8 cellular contexts compared by ENCODE assay signal in the genomic region with DNA sequence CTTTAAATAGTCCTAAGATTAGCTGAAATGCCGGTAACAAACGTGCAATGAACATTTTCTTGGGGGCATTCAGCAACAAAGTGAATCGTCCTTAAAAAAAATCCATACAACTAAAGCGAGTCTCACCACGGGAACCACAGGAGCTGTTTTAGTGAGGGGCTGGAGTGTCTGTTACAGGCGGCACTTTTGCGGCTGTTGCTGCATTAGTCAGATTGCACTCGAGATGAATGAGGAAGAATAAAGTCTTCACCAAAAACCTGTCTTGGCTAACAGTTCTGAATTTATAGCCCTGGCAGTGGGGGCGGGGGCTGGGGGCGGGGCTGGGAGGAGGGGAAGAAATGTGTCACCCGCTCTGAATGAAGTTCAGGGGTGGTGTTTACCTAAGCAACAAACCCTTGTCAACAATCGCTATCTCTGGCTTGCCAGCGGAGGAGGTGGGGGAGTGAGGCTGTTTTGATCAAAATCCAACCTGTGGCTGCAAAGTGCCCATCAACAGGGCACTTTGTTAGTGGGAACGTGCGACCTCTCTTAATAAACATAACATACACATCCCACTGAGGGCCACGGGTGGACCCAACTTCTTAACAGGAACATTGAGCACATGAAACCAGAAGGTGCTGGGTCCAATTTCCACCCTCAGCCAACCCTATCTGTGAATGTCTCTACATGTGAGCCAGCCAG. TPM values are rescaled to one million over a fixed set of nuclear protein-coding genes. Genes with fewer than 3 reads are reported as not detected.
DNase-seq lines count a peak whose midpoint lies in the region; ATAC-seq, FAIRE-seq and TF ChIP-seq lines count a peak whose summit lies in the region.

No MANE protein-coding gene starts in this region.

- TF ChIP-seq EP300 in A549 (IDR thresholded peaks at IDR 0.05), result no peak

- 0 out of 3 replicates have a peak overlapping the region, but pooled peaks have one; percentile 10 for H3K4me3 ChIP-seq in A549
- peak overlapping the region in 1 of 2 donors; percentile 41 for H3K4me3 ChIP-seq in muscle layer of colon (ENCODE audit: low read depth in 1 of 2, low read length in 2 of 2)

- H3K4me1 ChIP-seq in A549 (peaks cover 59% of the 10 kb centered on the region), muscle layer of colon (ENCODE audit: insufficient read depth, low read length) (peaks cover 93% of the 10 kb centered on the region)

- H3K27ac ChIP-seq in A549, result peak overlapping the region; percentile 68 to 78
- peak overlapping the region; percentile 90 for H3K27ac ChIP-seq in muscle layer of colon (ENCODE audit: low read depth, low read length)

- no peak for FAIRE-seq in A549 (lab: Jason Lieb, UNC)

- ATAC-seq in A549, result peak; percentile 47 to 67
- ATAC-seq in central memory CD8-positive, alpha-beta T cell (replicated peaks; ENCODE audit: extremely low read depth, poor library complexity, severe bottlenecking), result peak; percentile 49

- peak; percentile 66 to 85 for DNase-seq in A549 (ENCODE audit: low read depth in 1 of 2, low spot score in 1 of 2)
- DNase-seq in LHCN-M2 (ENCODE audit: low read depth), result peak; percentile 65
- DNase-seq in UCSD-AML1 (lab: John Stamatoyannopoulos, UW; ENCODE audit: unreplicated experiment), result peak; percentile 64
- no peak for DNase-seq in central memory CD8-positive, alpha-beta T cell (ENCODE audit: low spot score in 2 of 2)
- DNase-seq in glutamatergic neuron, result no peak
- DNase-seq in GM19240 (ENCODE audit: insufficient read length, low spot score), result no peak

- 10% methylated on average over 13 of the region's 16 CpGs for WGBS in A549 (ENCODE audit: missing lambda C conversion rate)

- no peak for TF ChIP-seq POLR2A in A549 (IDR thresholded peaks at IDR 0.05; ENCODE audit: low read length)

- peak overlapping the region; percentile 85 for H3K4me2 ChIP-seq in A549

- peaks cover 12% of the 10 kb centered on the region for H3K36me3 Mint-ChIP-seq in central memory CD8-positive, alpha-beta T cell (ENCODE audit: insufficient read depth)
- peaks cover 4% of the 10 kb centered on the region for H3K36me3 Mint-ChIP-seq in stimulated activated naive CD8-positive, alpha-beta T cell treated with anti-CD3 and anti-CD28 coated beads, Interleukin-15, Interleukin-2, amounts not matched to agents 100 ng/mL and 50 ng/mL, for 24 hours (ENCODE audit: low read depth)
- H3K36me3 Mint-ChIP-seq in glutamatergic neuron (ENCODE audit: unreplicated experiment), result peaks cover 6% of the 10 kb centered on the region

- peak overlapping the region; percentile 30 for H3K27ac Mint-ChIP-seq in central memory CD8-positive, alpha-beta T cell (ENCODE audit: low read depth)
- peak overlapping the region; percentile 82 for H3K27ac Mint-ChIP-seq in stimulated activated naive CD8-positive, alpha-beta T cell treated with anti-CD3 and anti-CD28 coated beads, Interleukin-15, Interleukin-2, amounts not matched to agents 100 ng/mL and 50 ng/mL, for 24 hours
- no peak overlapping the region for H3K27ac Mint-ChIP-seq in glutamatergic neuron (ENCODE audit: unreplicated experiment)

- POLR2A ChIA-PET in A549 (lab: Yijun Ruan, JAX), result no interaction called here

- peak overlapping the region; percentile 25 for H3K9ac ChIP-seq in muscle layer of colon (ENCODE audit: low read length)

- no peak for TF ChIP-seq RAD21 in A549 (conservative IDR thresholded peaks at IDR 0.05 in 1 of 2, IDR thresholded peaks at IDR 0.05 in 1 of 2)

- TF ChIP-seq CTCF in A549 (IDR thresholded peaks at IDR 0.05) (no peak), glutamatergic neuron (IDR thresholded peaks at IDR 0.05; ENCODE audit: partially characterized antibody, unreplicated experiment) (no peak)

- H3K36me3 ChIP-seq in muscle layer of colon (ENCODE audit: insufficient read depth, low read length), result no peaks in the 10 kb centered on the region

- CTCF ChIA-PET in A549 (lab: Yijun Ruan, JAX), result interaction anchor here (1.7 to 3.0 kb wide), 2 partner anchors 17 to 60 kb away, joined by 6 to 11 read pairs; no protein-coding TSS in a partner anchor

- peak overlapping the region; percentile 23 for H3K4me3 Mint-ChIP-seq in central memory CD8-positive, alpha-beta T cell
- H3K4me3 Mint-ChIP-seq in stimulated activated naive CD8-positive, alpha-beta T cell treated with anti-CD3 and anti-CD28 coated beads, Interleukin-15, Interleukin-2, amounts not matched to agents 100 ng/mL and 50 ng/mL, for 24 hours, result peak overlapping the region; percentile 59
- H3K4me3 Mint-ChIP-seq in glutamatergic neuron (ENCODE audit: unreplicated experiment), result no peak overlapping the region

- no peaks in the 10 kb centered on the region for H3K27me3 ChIP-seq in muscle layer of colon (ENCODE audit: control insufficient read depth in 1 of 2, insufficient read depth in 2 of 2, low read length in 2 of 2)

- H3K9me3 Mint-ChIP-seq in central memory CD8-positive, alpha-beta T cell, result no peaks in the 10 kb centered on the region
- no peaks in the 10 kb centered on the region for H3K9me3 Mint-ChIP-seq in stimulated activated naive CD8-positive, alpha-beta T cell treated with anti-CD3 and anti-CD28 coated beads, Interleukin-15, Interleukin-2, amounts not matched to agents 100 ng/mL and 50 ng/mL, for 24 hours
- peaks cover 3% of the 10 kb centered on the region for H3K9me3 Mint-ChIP-seq in glutamatergic neuron (ENCODE audit: unreplicated experiment)

- H3K27me3 Mint-ChIP-seq in central memory CD8-positive, alpha-beta T cell, result peaks cover 46% of the 10 kb centered on the region
- H3K27me3 Mint-ChIP-seq in stimulated activated naive CD8-positive, alpha-beta T cell treated with anti-CD3 and anti-CD28 coated beads, Interleukin-15, Interleukin-2, amounts not matched to agents 100 ng/mL and 50 ng/mL, for 24 hours, result no peaks in the 10 kb centered on the region
- H3K27me3 Mint-ChIP-seq in glutamatergic neuron (ENCODE audit: unreplicated experiment), result peaks cover 5% of the 10 kb centered on the region

- peaks cover 25% of the 10 kb centered on the region for H3K4me1 Mint-ChIP-seq in central memory CD8-positive, alpha-beta T cell
- peaks cover 69% of the 10 kb centered on the region for H3K4me1 Mint-ChIP-seq in stimulated activated naive CD8-positive, alpha-beta T cell treated with anti-CD3 and anti-CD28 coated beads, Interleukin-15, Interleukin-2, amounts not matched to agents 100 ng/mL and 50 ng/mL, for 24 hours (ENCODE audit: low read depth)
- peaks cover 12% of the 10 kb centered on the region for H3K4me1 Mint-ChIP-seq in glutamatergic neuron (ENCODE audit: low read depth, unreplicated experiment)

- H3K9me3 ChIP-seq in A549, result no peaks in the 10 kb centered on the region
- H3K9me3 ChIP-seq in muscle layer of colon (ENCODE audit: low read length), result no peaks in the 10 kb centered on the region

TF ChIP-seq in A549, 52 proteins besides CTCF, POLR2A, EP300 and RAD21:
- TF ChIP-seq TP53 (CRISPR knock-in tag; IDR thresholded peaks at IDR 0.05) (no peak), HOXB13 (CRISPR knock-in tag; IDR thresholded peaks at IDR 0.05; ENCODE audit: low read depth) (peak; percentile 24; the same call in 1 of the 2 replicates), EHMT2 (IDR thresholded peaks at IDR 0.05; ENCODE audit: low read depth) (no peak), CHD2 (IDR thresholded peaks at IDR 0.05; ENCODE audit: low read length, partially characterized antibody) (peak; percentile 45)

RNA-seq across cellular contexts. Expression of a gene that starts 44.5 kb away (rescaled TPM):
- polyA plus RNA-seq in A549 (2011; rRNA removed), result 3.9 and 4.0 TPM in 2 replicates
- polyA plus RNA-seq in A549 (2012; cell fraction: cytosol; rRNA removed), result 6.9 and 8.4 TPM in 2 replicates
- polyA plus RNA-seq in A549 (2012; cell fraction: nucleus; rRNA removed), result 14.7 and 16.9 TPM in 2 replicates
- polyA plus RNA-seq in A549 (2017; fragmentation: RNase III; extraction: RNeasy Plus Mini Kit Qiagen cat#74134 plus additional on column Dnase treatment), result 3.7 to 4.9 TPM (median 4.3 TPM) in 3 replicates
- polyA minus RNA-seq in A549 (2011; rRNA and poly(A)+ RNA removed), result 9.3 and 14.3 TPM in 2 replicates
- total RNA-seq in LHCN-M2 (2014; rRNA removed), result 4.1 and 5.7 TPM in 2 replicates
- polyA plus RNA-seq in LHCN-M2 (2012), result 4.9 TPM
- 4.3 TPM for total RNA-seq in glutamatergic neuron (ENCODE audit: unreplicated experiment)

Comparison
In these comparisons a context has a peak if more than half of its experiments do, and no peak if none do; other contexts are left out.
1. DNase-seq: peak in A549 (2 of 2), LHCN-M2 (single experiment) and UCSD-AML1 (single experiment); none in central memory CD8-positive, alpha-beta T cell (0 of 2), glutamatergic neuron (single experiment) and GM19240 (single experiment).